ENCODE assay signal across 14 cellular contexts in the genomic region with DNA sequence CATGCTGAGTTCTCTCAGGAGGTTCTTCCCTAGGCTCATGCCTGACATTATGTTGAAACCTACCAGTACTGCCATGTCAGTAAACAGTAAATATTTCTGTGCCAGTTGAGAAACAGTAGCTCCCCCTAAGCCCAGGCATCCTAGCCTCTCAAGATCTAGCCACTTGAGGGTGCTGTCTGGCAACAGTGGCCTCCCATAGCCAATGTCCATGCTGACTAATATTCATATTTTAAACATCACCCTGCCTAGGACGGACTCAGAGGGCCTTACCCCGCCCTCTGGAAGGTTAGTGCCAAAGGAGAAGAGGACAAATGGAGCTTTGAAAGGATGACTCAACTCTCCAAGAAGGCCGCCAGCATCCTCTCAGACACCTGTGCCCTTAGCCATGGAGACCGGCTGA. TPM values are rescaled to one million over a fixed set of nuclear protein-coding genes. Genes with fewer than 3 reads are reported as not detected.
A peak's percentile ranks its signal among the peaks of the same experiment; 100 is the strongest.
DNase-seq lines count a peak whose midpoint lies in the region; ATAC-seq, FAIRE-seq and TF ChIP-seq lines count a peak whose summit lies in the region.
"Had no signal": no experiment of that assay in that cellular context is flagged by ENCODE, and none has a peak within 500 bp of the region (broad histone marks: within the 10 kb centered on the region; RNA-seq: fewer than 3 reads in every experiment).

No MANE protein-coding gene starts in this region.

- TF ChIP-seq CTCF in astrocyte (IDR thresholded peaks at IDR 0.05; ENCODE audit: insufficient read depth, low read depth, low read length) (peak; percentile 34), keratinocyte (optimal IDR thresholded peaks at IDR 0.05 in 1 of 3, IDR thresholded peaks at IDR 0.05 in 1 of 3, conservative IDR thresholded peaks at IDR 0.05 in 1 of 3; ENCODE audit: extremely low read depth in 1 of 3, insufficient read depth in 2 of 3, low read length in 3 of 3) (peak; percentile 50 to 76 (median 60))

- no peak for FAIRE-seq in astrocyte (lab: Jason Lieb, UNC)
- peak; percentile 44 for FAIRE-seq in keratinocyte (lab: Jason Lieb, UNC)

- no peak for TF ChIP-seq EP300 in Ishikawa (IDR thresholded peaks at IDR 0.05; ENCODE audit: borderline replicate concordance)

- H3K27me3 Mint-ChIP-seq in astrocyte (ENCODE audit: low read depth, unreplicated experiment), result no peaks in the 10 kb centered on the region

- dilution Hi-C loops in keratinocyte (cut with MboI; ENCODE audit: extremely low pct_ligation_motif_present, low sequenced_read_pairs), result no loop called here

- no peak overlapping the region for H3K27ac Mint-ChIP-seq in astrocyte (ENCODE audit: unreplicated experiment)
- H3K27ac Mint-ChIP-seq: activated T-helper 17 cell treated with anti-CD3 and anti-CD28 coated beads, Interleukin-2, amount 50 U/mL, for 72 hours had no signal

- H3K27me3 ChIP-seq in astrocyte (ENCODE audit: insufficient read depth, low read length), result no peaks in the 10 kb centered on the region
- no peaks in the 10 kb centered on the region for H3K27me3 ChIP-seq in keratinocyte (ENCODE audit: control insufficient read depth, extremely low read depth, insufficient read depth, low read length)

- H4K20me1 ChIP-seq in astrocyte (ENCODE audit: insufficient read depth, low read length) (no peaks in the 10 kb centered on the region), keratinocyte (ENCODE audit: control insufficient read depth, extremely low read depth, insufficient read depth, low read length) (no peaks in the 10 kb centered on the region)

- no peak overlapping the region for H3K4me3 ChIP-seq in astrocyte (ENCODE audit: insufficient read depth, low read depth, low read length)
- no peak overlapping the region for H3K4me3 ChIP-seq in keratinocyte (ENCODE audit: control insufficient read depth in 2 of 3, extremely low read depth in 1 of 3, insufficient read depth in 2 of 3, low read depth in 1 of 3, low read length in 3 of 3)

- H2AFZ ChIP-seq in astrocyte (ENCODE audit: low read depth, low read length) (no peak overlapping the region), keratinocyte (ENCODE audit: control insufficient read depth, low read length) (no peak overlapping the region)

- DNase-seq in EL (peak; percentile 73), astrocyte (ENCODE audit: low read depth) (peak; percentile 38), keratinocyte (ENCODE audit: low read depth, low spot score) (no peak), dedifferentiated amniotic fluid mesenchymal stem cell (ENCODE audit: extremely low spot score) (no peak)
- DNase-seq: cortex of kidney; DMS53; NCI-H1694 treated with DMSO at 0.1 percent for 48 hours; stimulated activated CD4-positive, alpha-beta T cell treated with anti-CD3 and anti-CD28 coated beads, Interleukin-12 subunit alpha, Interleukin-12 subunit beta, amount 100 ng/mL, for 4 hours had no signal

- H3K9me3 ChIP-seq in astrocyte (ENCODE audit: insufficient read depth, low read depth, low read length) (no peaks in the 10 kb centered on the region), keratinocyte (ENCODE audit: control insufficient read depth, low read depth, low read length) (no peaks in the 10 kb centered on the region)

- H3K4me1 ChIP-seq in astrocyte (ENCODE audit: insufficient read depth, low read length) (no peaks in the 10 kb centered on the region), keratinocyte (ENCODE audit: control insufficient read depth, extremely low read depth, insufficient read depth, low read length) (no peaks in the 10 kb centered on the region)

- ATAC-seq in GM19324 (IDR thresholded peaks at IDR 0.05; ENCODE audit: low FRiP score, unreplicated experiment) (no peak), HG03045 (IDR thresholded peaks at IDR 0.05; ENCODE audit: unreplicated experiment) (no peak), GM21529 (IDR thresholded peaks at IDR 0.05; ENCODE audit: unreplicated experiment) (no peak)
- ATAC-seq: activated T-helper 17 cell treated with anti-CD3 and anti-CD28 coated beads, Interleukin-2, amount 50 U/mL, for 72 hours had no signal

- H3K79me2 ChIP-seq in astrocyte (ENCODE audit: insufficient read depth, low read length), result no peaks in the 10 kb centered on the region
- H3K79me2 ChIP-seq in keratinocyte (ENCODE audit: control insufficient read depth, insufficient read depth, low read length), result no peaks in the 10 kb centered on the region

- H3K9ac ChIP-seq in astrocyte (ENCODE audit: low read length), result no peak overlapping the region
- no peak overlapping the region for H3K9ac ChIP-seq in keratinocyte (ENCODE audit: control insufficient read depth, extremely low read depth, insufficient read depth, low read length)

- H3K4me2 ChIP-seq in astrocyte (ENCODE audit: low read length), result no peak overlapping the region
- H3K4me2 ChIP-seq in keratinocyte (ENCODE audit: control insufficient read depth, extremely low read depth, insufficient read depth, low read depth, low read length), result no peak overlapping the region

- peaks cover 5% of the 10 kb centered on the region for H3K36me3 Mint-ChIP-seq in astrocyte (ENCODE audit: low read depth, unreplicated experiment)

- H3K27ac ChIP-seq in astrocyte (ENCODE audit: low read depth, low read length) (no peak overlapping the region), keratinocyte (ENCODE audit: control insufficient read depth, insufficient read depth, low read length) (no peak overlapping the region)
- H3K27ac ChIP-seq: VCaP had no signal

- no peaks in the 10 kb centered on the region for H3K9me1 ChIP-seq in keratinocyte (ENCODE audit: control insufficient read depth, extremely low read depth, insufficient read depth, low read length)

- H3K9me3 Mint-ChIP-seq in astrocyte (ENCODE audit: unreplicated experiment), result peaks cover 3% of the 10 kb centered on the region

- H3K4me1 Mint-ChIP-seq in astrocyte (ENCODE audit: low read depth, unreplicated experiment), result peaks cover 3% of the 10 kb centered on the region
- H3K4me1 Mint-ChIP-seq: activated T-helper 17 cell treated with anti-CD3 and anti-CD28 coated beads, Interleukin-2, amount 50 U/mL, for 72 hours had no signal

- TF ChIP-seq RAD21 in Ishikawa (IDR thresholded peaks at IDR 0.05; ENCODE audit: low read depth), result peak; percentile 55

- no peak overlapping the region for H3K4me3 Mint-ChIP-seq in astrocyte (ENCODE audit: unreplicated experiment)
- H3K4me3 Mint-ChIP-seq: activated T-helper 17 cell treated with anti-CD3 and anti-CD28 coated beads, Interleukin-2, amount 50 U/mL, for 72 hours had no signal

- no peaks in the 10 kb centered on the region for H3K36me3 ChIP-seq in astrocyte (ENCODE audit: insufficient read depth, low read length)
- no peaks in the 10 kb centered on the region for H3K36me3 ChIP-seq in keratinocyte (ENCODE audit: control insufficient read depth in 2 of 2, extremely low read depth in 1 of 2, insufficient read depth in 2 of 2, low read length in 2 of 2)

TF ChIP-seq in Ishikawa, 13 proteins besides CTCF, POLR2A, EP300 and RAD21:
- no peak for TF ChIP-seq NFIC (IDR thresholded peaks at IDR 0.05)
- TF ChIP-seq CEBPB (IDR thresholded peaks at IDR 0.05), result no peak
- no peak for TF ChIP-seq YY1 (IDR thresholded peaks at IDR 0.05; ENCODE audit: low read depth)
TF ChIP-seq in Ishikawa: peak in this region for 0.

RNA-seq across cellular contexts. Expression of a gene that starts 7.7 kb away (rescaled TPM):
- not detected in 2 replicates for total RNA-seq in astrocyte
- 0.04 TPM in 1 of 3 replicates, not detected in the others for polyA plus RNA-seq in keratinocyte
- polyA plus RNA-seq in keratinocyte (2011; ENCODE audit: low read depth), result not detected
- polyA plus RNA-seq in keratinocyte (2011; cell fraction: cytosol; rRNA removed), result not detected in 2 replicates
- polyA plus RNA-seq in keratinocyte (2011; cell fraction: nucleus; rRNA removed), result not detected in 2 replicates
- not detected in 2 replicates for polyA plus RNA-seq in keratinocyte (2012; ENCODE audit: low replicate concordance)
- polyA minus RNA-seq in keratinocyte, result not detected in 3 replicates
- polyA minus RNA-seq in keratinocyte (2011; cell fraction: cytosol; rRNA and poly(A)+ RNA removed), result not detected
- polyA minus RNA-seq in keratinocyte (2011; cell fraction: nucleus; rRNA and poly(A)+ RNA removed), result not detected in 2 replicates
- total RNA-seq: activated T-helper 17 cell treated with anti-CD3 and anti-CD28 coated beads, Interleukin-2, amount 50 U/mL, for 72 hours had no signal

Comparison
In these comparisons a context has a peak if more than half of its experiments do, and no peak if none do; other contexts are left out.
1. DNase-seq: peak in EL (single experiment) and astrocyte (single experiment); none in keratinocyte (single experiment) and dedifferentiated amniotic fluid mesenchymal stem cell (single experiment).